11 cellular contexts compared by ENCODE assay signal in the genomic region with DNA sequence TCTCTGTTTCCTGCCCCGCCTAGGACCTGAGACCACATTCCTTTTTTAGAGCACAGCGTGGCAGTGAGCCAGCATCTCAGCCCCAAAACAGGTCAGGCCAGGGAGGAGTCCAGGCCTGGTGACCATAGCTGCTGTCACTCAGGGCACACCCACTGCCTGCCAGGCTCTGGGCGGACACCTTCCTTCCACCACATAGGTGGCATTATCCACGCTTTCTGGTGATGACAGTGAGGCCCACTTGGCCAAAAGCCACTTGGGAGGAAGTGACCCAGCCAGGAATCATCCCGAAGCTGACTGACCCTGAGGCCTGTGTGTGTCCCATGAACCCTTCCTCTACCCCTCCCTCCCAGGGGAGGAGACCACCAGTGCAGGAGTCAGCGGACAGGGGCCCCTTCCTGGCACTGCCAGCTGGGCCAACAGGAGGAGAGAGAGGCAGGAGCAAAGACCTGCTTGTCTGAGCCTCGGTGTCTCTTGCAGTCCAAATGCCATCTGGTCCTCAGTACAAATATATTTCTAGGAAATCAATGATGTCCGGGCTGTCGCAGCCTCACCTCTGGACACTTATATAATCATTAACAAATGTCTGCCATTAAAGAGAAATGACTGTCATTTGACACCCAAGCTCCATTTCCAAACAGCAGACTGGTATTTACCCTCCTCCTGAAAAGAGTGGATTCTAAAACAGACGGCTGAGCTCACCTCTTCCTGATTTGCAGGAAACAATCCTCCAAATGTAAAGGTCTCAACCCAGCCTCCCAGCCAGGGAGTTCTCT.
DNase-seq lines count a peak whose midpoint lies in the region; ATAC-seq, FAIRE-seq and TF ChIP-seq lines count a peak whose summit lies in the region.
"Had no signal": no experiment of that assay in that cellular context is flagged by ENCODE, and none has a peak within 500 bp of the region (broad histone marks: within the 10 kb centered on the region; RNA-seq: fewer than 3 reads in every experiment).

No MANE protein-coding gene starts in this region.

- H3K4me3 ChIP-seq in GM23248 (no peak overlapping the region), parathyroid adenoma (ENCODE audit: low read depth, low read length) (no peak overlapping the region)

- no peak overlapping the region for H2AFZ ChIP-seq in GM23248
- peak overlapping the region; percentile 39 for H2AFZ ChIP-seq in parathyroid adenoma

- FAIRE-seq in RCC 7860 (lab: Jason Lieb, UNC) = no peak

- WGBS in GM23248 (ENCODE audit: low coverage in 1 of 2, low lambda C conversion rate in 2 of 2, missing lambda C conversion rate in 2 of 2), 2 experiments = 50 to 55% methylated on average over 10 of the region's 10 CpGs

- H3K9me2 ChIP-seq in GM23248 (ENCODE audit: insufficient read depth) = no peaks in the 10 kb centered on the region

- H3K9ac ChIP-seq in GM23248 (no peak overlapping the region), parathyroid adenoma (no peak overlapping the region)

- DNase-seq in GM23248 (peak; percentile 14), RCC 7860 (ENCODE audit: low spot score) (peak; percentile 44), foreskin keratinocyte (peak in 1 of 2 donors; percentile 17), SK-N-DZ (ENCODE audit: low spot score) (no peak), NCI-H524 (lab: John Stamatoyannopoulos, UW) (no peak), NCI-H526 treated with DMSO at 0.1 percent for 48 hours (lab: John Stamatoyannopoulos, UW) (no peak)
- no peak for DNase-seq in activated CD4-positive, CD25-positive, alpha-beta regulatory T cell (lab: John Stamatoyannopoulos, UW)
- DNase-seq: activated CD4-positive, alpha-beta memory T cell treated with anti-CD3 and anti-CD28 coated beads, Interleukin-2, amount 10 ng/mL, durations not matched to agents 7 days and 5 days; DND-41; glutamatergic neuron had no signal

- H3K36me3 ChIP-seq in GM23248 (ENCODE audit: low read depth) (no peaks in the 10 kb centered on the region), parathyroid adenoma (ENCODE audit: control insufficient read depth, insufficient read depth, low read length) (no peaks in the 10 kb centered on the region)

- H3K4me2 ChIP-seq in GM23248 (ENCODE audit: unreplicated experiment) (no peak overlapping the region), parathyroid adenoma (ENCODE audit: low read length) (no peak overlapping the region)

- no peaks in the 10 kb centered on the region for H4K20me1 ChIP-seq in GM23248 (ENCODE audit: insufficient read depth)

- no peaks in the 10 kb centered on the region for H3F3A ChIP-seq in GM23248 (ENCODE audit: insufficient read depth)

- H3K9me3 ChIP-seq in GM23248 (ENCODE audit: low read depth) (no peaks in the 10 kb centered on the region), parathyroid adenoma (ENCODE audit: control insufficient read depth, low read length) (no peaks in the 10 kb centered on the region)

- H3K4me1 ChIP-seq in GM23248 (ENCODE audit: insufficient read depth) (0 out of 2 replicates have a peak, but pooled peaks cover 5% of the 10 kb centered on the region), foreskin keratinocyte (no peaks in the 10 kb centered on the region), parathyroid adenoma (peaks cover 4% of the 10 kb centered on the region)

- no peaks in the 10 kb centered on the region for H3K79me2 ChIP-seq in GM23248 (ENCODE audit: insufficient read depth)
- H3K79me2 ChIP-seq in parathyroid adenoma = no peaks in the 10 kb centered on the region

- in situ Hi-C loops in GM23248 (cut with MboI) = no loop called here

- TF ChIP-seq CTCF in foreskin keratinocyte (conservative IDR thresholded peaks at IDR 0.05) (no peak), parathyroid adenoma (IDR thresholded peaks at IDR 0.05) (no peak)

- H3K27me3 ChIP-seq in GM23248 (replicated peaks; ENCODE audit: insufficient read depth) (0 out of 2 replicates have a peak, but pooled peaks cover 5% of the 10 kb centered on the region), foreskin keratinocyte (no peaks in the 10 kb centered on the region), parathyroid adenoma (ENCODE audit: control insufficient read depth, insufficient read depth, low read length) (no peaks in the 10 kb centered on the region)

- ATAC-seq in foreskin keratinocyte = peak; percentile 51

- H3K27ac ChIP-seq in GM23248 = no peak overlapping the region
- no peak overlapping the region for H3K27ac ChIP-seq in foreskin keratinocyte
- H3K27ac ChIP-seq in parathyroid adenoma = no peak overlapping the region

Comparison
In these comparisons a context has a peak if more than half of its experiments do, and no peak if none do; other contexts are left out.
1. DNase-seq: peak in GM23248 (single experiment) and RCC 7860 (single experiment); none in SK-N-DZ (single experiment), NCI-H524 (0 of 2), NCI-H526 treated with DMSO at 0.1 percent for 48 hours (single experiment) and activated CD4-positive, CD25-positive, alpha-beta regulatory T cell (0 of 4).